1 cellular context compared by ENCODE assay signal in genomic region chr6:167099707-167100106, GRCh38.
TF ChIP-seq lines count a peak whose summit lies in the region.

No MANE protein-coding gene starts in this region.

TF ChIP-seq in H1, 55 proteins besides CTCF, POLR2A, EP300 and RAD21:
- no peak for TF ChIP-seq HDAC2 (IDR thresholded peaks at IDR 0.05; ENCODE audit: borderline replicate concordance in 1 of 2, low read depth in 2 of 2, low read length in 2 of 2)
- TF ChIP-seq TBP (IDR thresholded peaks at IDR 0.05; ENCODE audit: low read depth, low read length) = no peak
- no peak for TF ChIP-seq JUN (IDR thresholded peaks at IDR 0.05; ENCODE audit: low read depth, low read length)
- TF ChIP-seq, protein P1, sequence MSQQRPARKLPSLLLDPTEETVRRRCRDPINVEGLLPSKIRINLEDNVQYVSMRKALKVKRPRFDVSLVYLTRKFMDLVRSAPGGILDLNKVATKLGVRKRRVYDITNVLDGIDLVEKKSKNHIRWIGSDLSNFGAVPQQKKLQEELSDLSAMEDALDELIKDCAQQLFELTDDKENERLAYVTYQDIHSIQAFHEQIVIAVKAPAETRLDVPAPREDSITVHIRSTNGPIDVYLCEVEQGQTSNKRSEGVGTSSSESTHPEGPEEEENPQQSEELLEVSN (IDR thresholded peaks at IDR 0.05) = no peak
- no peak for TF ChIP-seq RBBP5 (IDR thresholded peaks at IDR 0.05; ENCODE audit: borderline replicate concordance, low read depth, low read length)
- no peak for TF ChIP-seq TAF1 (IDR thresholded peaks at IDR 0.05; ENCODE audit: low read depth, low read length)
- no peak for TF ChIP-seq BACH1 (IDR thresholded peaks at IDR 0.05; ENCODE audit: low read length)
- no peak for TF ChIP-seq SIRT6 (IDR thresholded peaks at IDR 0.05; ENCODE audit: low read length)
- TF ChIP-seq HDAC6 (IDR thresholded peaks at IDR 0.05; ENCODE audit: low read depth, low read length) = no peak
